Comparison of ENCODE assay signal across 30 cellular contexts in the genomic region with DNA sequence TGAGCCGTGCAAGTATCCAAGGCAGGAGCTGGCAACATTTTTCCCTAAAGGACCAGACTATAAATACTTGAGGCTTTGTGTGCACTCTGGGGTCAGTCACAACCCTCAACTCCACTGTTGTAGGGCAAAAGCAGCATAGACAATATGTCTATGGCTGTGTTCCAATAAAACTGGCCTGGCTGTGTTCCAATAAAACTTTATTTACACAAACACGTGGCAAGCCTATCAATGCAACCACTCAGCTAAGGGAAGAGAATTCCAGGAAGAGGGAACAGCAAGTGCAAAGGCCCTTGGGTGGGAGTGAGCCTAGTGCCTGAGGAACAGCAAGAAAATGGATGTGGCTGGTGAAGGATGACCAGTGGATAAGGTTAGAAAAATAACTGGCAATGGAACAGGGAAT. TPM values are rescaled to one million over a fixed set of nuclear protein-coding genes. Genes with fewer than 3 reads are reported as not detected.
"Had no signal": no experiment of that assay in that cellular context is flagged by ENCODE, and none has a peak within 500 bp of the region (broad histone marks: within the 10 kb centered on the region; RNA-seq: fewer than 3 reads in every experiment).

No MANE protein-coding gene starts in this region.

- H3K27ac Mint-ChIP-seq: mesothelial cell of epicardium; naive thymus-derived CD4-positive, alpha-beta T cell; natural killer cell treated with Interleukin-12 subunit alpha and Interleukin-12 subunit beta and Interleukin-15 and Interleukin-18, amount 100 ng/mL, for 72 hours; stimulated activated effector memory CD8-positive, alpha-beta T cell treated with anti-CD3 and anti-CD28 coated beads, Interleukin-12 subunit alpha, Interleukin-12 subunit beta, amount 100 ng/mL, for 72 hours; stimulated activated naive CD8-positive, alpha-beta T cell treated with anti-CD3 and anti-CD28 coated beads, Interleukin-15, Interleukin-2, amounts not matched to agents 100 ng/mL and 50 ng/mL, for 24 hours; type B pancreatic cell had no signal

- H3K9me3 Mint-ChIP-seq: stimulated activated effector memory CD8-positive, alpha-beta T cell treated with anti-CD3 and anti-CD28 coated beads, Interleukin-12 subunit alpha, Interleukin-12 subunit beta, amount 100 ng/mL, for 72 hours; type B pancreatic cell had no signal

- DNase-seq: islet precursor cell; left ventricle myocardium inferior; mesendoderm; naive thymus-derived CD4-positive, alpha-beta T cell; nucleus accumbens; pancreas; retina; right cardiac atrium; sigmoid colon; spleen; stimulated activated CD4-positive, alpha-beta T cell treated with anti-CD3 and anti-CD28 coated beads, Interleukin-4, amount 100 ng/mL, for 24 hours; stimulated activated naive CD4-positive, alpha-beta T cell; substantia nigra; uterus had no signal

- H3K4me3 ChIP-seq: hepatocyte, left ventricle myocardium inferior, lung, pancreas, prostate gland, sigmoid colon, spleen, tibial nerve, uterus had no signal

- H3K4me1 ChIP-seq: left ventricle myocardium inferior, pancreas, prostate gland, sigmoid colon, spleen, tibial nerve, uterus had no signal

- H3K9me3 ChIP-seq: pancreas, prostate gland, uterus had no signal

- H3K36me3 Mint-ChIP-seq: mesothelial cell of epicardium; stimulated activated effector memory CD8-positive, alpha-beta T cell treated with anti-CD3 and anti-CD28 coated beads, Interleukin-12 subunit alpha, Interleukin-12 subunit beta, amount 100 ng/mL, for 72 hours; type B pancreatic cell had no signal

- H3K36me3 ChIP-seq: left ventricle myocardium inferior, pancreas, prostate gland, sigmoid colon, spleen, tibial nerve, uterus had no signal

- H3K4me3 Mint-ChIP-seq: mesothelial cell of epicardium; naive thymus-derived CD4-positive, alpha-beta T cell; natural killer cell treated with Interleukin-12 subunit alpha and Interleukin-12 subunit beta and Interleukin-15 and Interleukin-18, amount 100 ng/mL, for 72 hours; neural crest cell; stimulated activated effector memory CD8-positive, alpha-beta T cell treated with anti-CD3 and anti-CD28 coated beads, Interleukin-12 subunit alpha, Interleukin-12 subunit beta, amount 100 ng/mL, for 72 hours; stimulated activated naive CD8-positive, alpha-beta T cell treated with anti-CD3 and anti-CD28 coated beads, Interleukin-15, Interleukin-2, amounts not matched to agents 100 ng/mL and 50 ng/mL, for 24 hours; type B pancreatic cell had no signal

- ATAC-seq: naive thymus-derived CD4-positive, alpha-beta T cell; right cardiac atrium; stimulated activated effector memory CD8-positive, alpha-beta T cell treated with anti-CD3 and anti-CD28 coated beads, Interleukin-12 subunit alpha, Interleukin-12 subunit beta, amount 100 ng/mL, for 72 hours had no signal

- H3K4me1 Mint-ChIP-seq: mesothelial cell of epicardium; neural crest cell; stimulated activated effector memory CD8-positive, alpha-beta T cell treated with anti-CD3 and anti-CD28 coated beads, Interleukin-12 subunit alpha, Interleukin-12 subunit beta, amount 100 ng/mL, for 72 hours had no signal

RNA-seq across cellular contexts. Expression of gene FAM181A, which starts 11.3 kb away (rescaled TPM):
- total RNA-seq: hepatocyte; kidney epithelial cell; left ventricle myocardium inferior; lower leg skin; mesothelial cell of epicardium; mononuclear cell; myocyte; naive thymus-derived CD4-positive, alpha-beta T cell; natural killer cell treated with Interleukin-12 subunit alpha and Interleukin-12 subunit beta and Interleukin-15 and Interleukin-18, amount 100 ng/mL, for 72 hours; osteoblast; pancreas; right cardiac atrium; sigmoid colon; spleen; tibial nerve; ureter had no signal
